8 cellular contexts compared by ENCODE assay signal in genomic region chr11:65817312-65817814, GRCh38. TPM values are rescaled to one million over a fixed set of nuclear protein-coding genes. Genes with fewer than 3 reads are reported as not detected.
DNase-seq lines count a peak whose midpoint lies in the region; ATAC-seq and TF ChIP-seq lines count a peak whose summit lies in the region.

No MANE protein-coding gene starts in this region.

- no peak for TF ChIP-seq CTCF in A673 (conservative IDR thresholded peaks at IDR 0.05; ENCODE audit: low read depth, low read length)
- TF ChIP-seq CTCF in HFFc6 (IDR thresholded peaks at IDR 0.05), result no peak
- TF ChIP-seq CTCF in brain microvascular endothelial cell (IDR thresholded peaks at IDR 0.05; ENCODE audit: low read depth, low read length, missing control alignments), result no peak

- no peak overlapping the region for H3K27ac ChIP-seq in A673 (ENCODE audit: low read depth, low read length, poor library complexity, severe bottlenecking)
- no peak overlapping the region for H3K27ac ChIP-seq in brain microvascular endothelial cell

- no peak for ATAC-seq in GM21390 (IDR thresholded peaks at IDR 0.05; ENCODE audit: unreplicated experiment)

- CTCF ChIA-PET in A673 (lab: Charles Lee), result interaction anchor here (0.6 to 1.8 kb wide), 7 partner anchors 19 to 260 kb away, joined by 3 to 12 read pairs (median 5); partner anchors contain the start of gene KAT5

- no peaks in the 10 kb centered on the region for H3K9me3 Mint-ChIP-seq in HFFc6

- no TSS peak for BruUV-seq in A673 (replicated peaks; lab: Mats Ljungman, UMichigan)

- H3K27me3 ChIP-seq in A673 (replicated peaks; ENCODE audit: insufficient read depth, low read depth, low read length, poor library complexity) (no peaks in the 10 kb centered on the region), brain microvascular endothelial cell (replicated peaks) (peaks cover under 1% of the 10 kb centered on the region), mononuclear cell (ENCODE audit: insufficient read depth, low read length) (no peaks in the 10 kb centered on the region)

- POLR2A ChIA-PET in A673 (lab: Charles Lee; ENCODE audit: low non-redundant PET), result no interaction called here

- intact Hi-C loops in A673 (cut with micrococcal nuclease; ENCODE audit: unreplicated experiment), result loop anchor here (5.0 kb wide), 1 partner anchor 35 kb away; the partner anchor contains the start of gene AP5B1

- H3K4me3 ChIP-seq in A673 (ENCODE audit: low read depth, low read length, poor library complexity, severe bottlenecking) (peak overlapping the region; percentile 59), brain microvascular endothelial cell (ENCODE audit: low read depth, low read length) (peak overlapping the region; percentile 68), mononuclear cell (ENCODE audit: low read length) (peak overlapping the region; percentile 55)

- no peaks in the 10 kb centered on the region; the same call in 1 of the 2 replicates for H3K36me3 Mint-ChIP-seq in HFFc6 (ENCODE audit: low read depth)

- H3K4me1 ChIP-seq in A673 (ENCODE audit: insufficient read depth, low read length, poor library complexity, severe bottlenecking), result no peaks in the 10 kb centered on the region
- H3K4me1 ChIP-seq in mononuclear cell (ENCODE audit: insufficient read depth, low read length), result peaks cover 24% of the 10 kb centered on the region

- peak overlapping the region; percentile 53 for H3K27ac Mint-ChIP-seq in HFFc6

- peaks cover 17% of the 10 kb centered on the region for H3K27me3 Mint-ChIP-seq in HFFc6 (ENCODE audit: insufficient read depth)

- H3K4me3 Mint-ChIP-seq in HFFc6, result peak overlapping the region; percentile 86

- peak; percentile 23 for DNase-seq in A673 (ENCODE audit: low spot score)
- no peak for DNase-seq in HFFc6
- no peak for DNase-seq in brain microvascular endothelial cell
- DNase-seq in mesenteric fat pad (ENCODE audit: low spot score), result no peak
- DNase-seq in NCI-H510A treated with DMSO at 0.1 percent for 48 hours (lab: John Stamatoyannopoulos, UW), result no peak
- no peak for DNase-seq in NCI-H1105 treated with DMSO at 0.1 percent for 48 hours (lab: John Stamatoyannopoulos, UW)

- H3K36me3 ChIP-seq in A673 (ENCODE audit: insufficient read depth, low read length, poor library complexity, severe bottlenecking), result no peaks in the 10 kb centered on the region
- no peaks in the 10 kb centered on the region for H3K36me3 ChIP-seq in brain microvascular endothelial cell (replicated peaks)

- H3K9me3 ChIP-seq in A673 (ENCODE audit: low read depth, low read length, poor library complexity, severe bottlenecking), result no peaks in the 10 kb centered on the region
- no peaks in the 10 kb centered on the region for H3K9me3 ChIP-seq in mononuclear cell (ENCODE audit: low read depth, low read length)

- H3K4me1 Mint-ChIP-seq in HFFc6 (ENCODE audit: low read depth), result peaks cover 14% of the 10 kb centered on the region

- in situ Hi-C loops in brain microvascular endothelial cell (cut with HindIII; ENCODE audit: low pct_ligation_motif_present, low sequenced_read_pairs), result no loop called here

RNA-seq across cellular contexts. Expression of gene SNX32, which starts 16.4 kb away (rescaled TPM):
- total RNA-seq in A673 (2021) (2.0 and 2.1 TPM in 2 replicates), mononuclear cell (not detected), mesenteric fat pad (not detected)
- total RNA-seq in HFFc6 (2021; fragmentation: NEBNext Ultra II Directional; extraction: Animal tissue kit (Norgen Biotek cat#: 25700)), result not detected

RNA-seq across cellular contexts. Expression of gene OVOL1, which starts 30.5 kb away (rescaled TPM):
- total RNA-seq in A673 (2021) (not detected in 2 replicates), mononuclear cell (not detected), mesenteric fat pad (not detected)
- not detected for total RNA-seq in HFFc6 (2021; fragmentation: NEBNext Ultra II Directional; extraction: Animal tissue kit (Norgen Biotek cat#: 25700))

RNA-seq across cellular contexts. Expression of gene AP5B1, which starts 36.6 kb away (rescaled TPM):
- total RNA-seq in A673 (2021) (22.5 and 22.8 TPM in 2 replicates), mononuclear cell (26.7 TPM), mesenteric fat pad (51.8 TPM)
- total RNA-seq in HFFc6 (2021; fragmentation: NEBNext Ultra II Directional; extraction: Animal tissue kit (Norgen Biotek cat#: 25700)), result 10 to 100 TPM in 2 of 6 experiments, 1 to 10 TPM in 4; 8.7 to 11.1 (median 9.5) TPM

RNA-seq across cellular contexts. Expression of gene CFL1, which starts 40.6 kb away (rescaled TPM):
- total RNA-seq in A673 (2021), result 1,449 and 1,649 TPM in 2 replicates
- 1,000 to 10,000 TPM; 2,002 to 2,288 (median 2,238) TPM for total RNA-seq in HFFc6 (2021; fragmentation: NEBNext Ultra II Directional; extraction: Animal tissue kit (Norgen Biotek cat#: 25700))
- 731 TPM for total RNA-seq in mononuclear cell
- total RNA-seq in mesenteric fat pad, result 818 TPM

RNA-seq across cellular contexts. Expression of gene MUS81, which starts 42.9 kb away (rescaled TPM):
- 64.6 and 77.4 TPM in 2 replicates for total RNA-seq in A673 (2021)
- total RNA-seq in HFFc6 (2021; fragmentation: NEBNext Ultra II Directional; extraction: Animal tissue kit (Norgen Biotek cat#: 25700)), result 10 to 100 TPM; 38.4 to 47.9 (median 43.1) TPM
- 17.3 TPM for total RNA-seq in mononuclear cell
- 38.0 TPM for total RNA-seq in mesenteric fat pad
